Comparison of ENCODE assay signal across 9 cellular contexts in the genomic region with DNA sequence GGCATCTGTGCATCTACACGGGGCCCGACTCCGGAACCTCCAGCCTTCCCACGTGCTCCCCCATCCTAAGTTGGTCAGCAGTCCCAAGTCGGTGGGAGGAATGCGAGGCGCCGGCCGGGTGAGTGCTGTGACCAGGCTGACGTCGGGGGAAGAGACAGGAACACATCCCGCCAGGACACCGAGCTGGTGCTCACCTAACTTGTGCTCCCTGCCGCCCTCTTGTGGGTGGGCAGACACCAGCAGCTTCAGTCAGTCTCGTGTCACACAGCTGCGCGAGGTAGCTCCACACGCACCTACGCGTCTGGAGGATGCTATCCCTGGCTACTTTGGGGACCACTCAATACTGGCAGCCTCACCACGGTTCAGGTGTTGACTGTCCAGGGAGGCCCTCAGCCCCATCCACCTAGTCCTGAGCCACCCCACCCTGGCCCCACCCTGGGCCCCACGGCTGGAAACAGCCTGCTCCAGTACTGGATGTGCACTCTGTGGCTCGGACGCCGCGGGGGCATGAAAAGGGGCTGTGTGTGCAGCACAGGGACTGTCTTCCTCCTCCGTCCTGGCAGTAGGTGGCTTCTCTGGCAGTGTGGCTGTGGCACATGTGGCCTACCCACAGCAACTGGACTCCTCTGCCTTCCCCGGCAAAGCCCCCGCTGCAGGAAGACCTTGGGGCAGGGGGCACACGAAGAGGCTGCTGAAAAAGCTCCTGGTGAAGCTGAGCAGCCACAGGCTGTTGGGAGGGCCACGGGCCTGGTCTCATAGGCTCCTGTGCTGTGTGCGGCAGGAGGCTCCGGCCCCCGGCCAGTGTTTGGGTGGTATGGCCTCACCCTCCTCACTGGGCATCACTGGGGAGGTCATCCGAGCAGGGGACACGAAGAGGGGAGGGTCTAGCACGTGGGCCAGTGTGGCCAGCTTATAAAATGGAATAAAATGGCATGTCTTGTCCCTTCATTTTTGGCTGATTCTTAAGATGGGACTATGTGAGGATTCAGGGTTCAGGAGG. TPM values are rescaled to one million over a fixed set of nuclear protein-coding genes. Genes with fewer than 3 reads are reported as not detected.
DNase-seq lines count a peak whose midpoint lies in the region; ATAC-seq and TF ChIP-seq lines count a peak whose summit lies in the region.
"Had no signal": no experiment of that assay in that cellular context is flagged by ENCODE, and none has a peak within 500 bp of the region (broad histone marks: within the 10 kb centered on the region; RNA-seq: fewer than 3 reads in every experiment).

No MANE protein-coding gene starts in this region.

- peak overlapping the region in 2 of 4 donors; percentile 18 to 75 for H3K27ac ChIP-seq in tibial nerve
- H3K27ac ChIP-seq: SJSA1 had no signal

- H3K9me3 ChIP-seq in tibial nerve, result no peaks in the 10 kb centered on the region
- H3K9me3 ChIP-seq: SJSA1 had no signal

- H3K4me1 ChIP-seq in tibial nerve, result peaks cover 0 to 40% (median 21%) of the 10 kb centered on the region in 4 donors

- peak; percentile 23 to 54 (median 38) for ATAC-seq in natural killer cell
- no peak for ATAC-seq in HG03439 (IDR thresholded peaks at IDR 0.05; ENCODE audit: unreplicated experiment)
- no peak for ATAC-seq in GM18907 (IDR thresholded peaks at IDR 0.05; ENCODE audit: unreplicated experiment)

- DNase-seq in ELF-1 (ENCODE audit: low read depth, low spot score) (peak; percentile 87), MV-4-11 (lab: John Stamatoyannopoulos, UW) (peak; percentile 21), natural killer cell (peak; percentile 61), tibial nerve (ENCODE audit: low spot score in 2 of 2) (no peak)
- DNase-seq in activated CD4-positive, alpha-beta memory T cell treated with anti-CD3 and anti-CD28 coated beads for 36 hours, result peak; percentile 79
- DNase-seq in effector CD8-positive, alpha-beta T cell (lab: John Stamatoyannopoulos, UW), result peak; percentile 55

- no peak overlapping the region for H3K4me3 ChIP-seq in tibial nerve
- H3K4me3 ChIP-seq: SJSA1 had no signal

- no peak overlapping the region for H3K4me3 Mint-ChIP-seq in activated CD4-positive, alpha-beta memory T cell treated with anti-CD3 and anti-CD28 coated beads for 36 hours
- no peak overlapping the region for H3K4me3 Mint-ChIP-seq in natural killer cell

- CTCF ChIA-PET in activated CD4-positive, alpha-beta memory T cell treated with anti-CD3 and anti-CD28 coated beads for 36 hours (lab: Charles Lee), result interaction anchor here (0.7 to 7.6 kb wide), 26 partner anchors 10 to 711 kb away, joined by 3 to 145 read pairs (median 6); partner anchors contain the start of gene PEX26

- no peak for TF ChIP-seq POLR2A in tibial nerve (IDR thresholded peaks at IDR 0.05)

- peaks cover 24% of the 10 kb centered on the region for H3K4me1 Mint-ChIP-seq in activated CD4-positive, alpha-beta memory T cell treated with anti-CD3 and anti-CD28 coated beads for 36 hours (ENCODE audit: low read depth)
- H3K4me1 Mint-ChIP-seq in natural killer cell, result peaks cover 20 to 33% of the 10 kb centered on the region in 2 donors

- no peaks in the 10 kb centered on the region for H3K27me3 Mint-ChIP-seq in activated CD4-positive, alpha-beta memory T cell treated with anti-CD3 and anti-CD28 coated beads for 36 hours
- no peaks in the 10 kb centered on the region for H3K27me3 Mint-ChIP-seq in natural killer cell (ENCODE audit: low read depth in 2 of 2)

- 69 to 78% methylated on average over 22 to 37 of the region's 37 CpGs for WGBS in tibial nerve, 2 donors

- no peak overlapping the region for H3K27ac Mint-ChIP-seq in activated CD4-positive, alpha-beta memory T cell treated with anti-CD3 and anti-CD28 coated beads for 36 hours
- H3K27ac Mint-ChIP-seq in natural killer cell, result no peak overlapping the region

- peak; percentile 63 for TF ChIP-seq CTCF in natural killer cell (IDR thresholded peaks at IDR 0.05)
- peak; percentile 23 to 52 (median 37) for TF ChIP-seq CTCF in tibial nerve (IDR thresholded peaks at IDR 0.05)

- intact Hi-C loops in activated CD4-positive, alpha-beta memory T cell treated with anti-CD3 and anti-CD28 coated beads for 36 hours (cut with micrococcal nuclease), result loop anchor here (2.0 kb wide), 1 partner anchor 43 kb away; no protein-coding TSS in a partner anchor
- intact Hi-C loops in natural killer cell (cut with micrococcal nuclease), result loop anchor here (1.0 to 5.0 kb wide), 2 partner anchors 31 to 43 kb away; no protein-coding TSS in a partner anchor

- peaks cover 3% of the 10 kb centered on the region for H3K36me3 Mint-ChIP-seq in activated CD4-positive, alpha-beta memory T cell treated with anti-CD3 and anti-CD28 coated beads for 36 hours
- no peaks in the 10 kb centered on the region for H3K36me3 Mint-ChIP-seq in natural killer cell

- TF ChIP-seq EP300 in tibial nerve (IDR thresholded peaks at IDR 0.05), result no peak

- no peaks in the 10 kb centered on the region for H3K9me3 Mint-ChIP-seq in activated CD4-positive, alpha-beta memory T cell treated with anti-CD3 and anti-CD28 coated beads for 36 hours
- no peaks in the 10 kb centered on the region for H3K9me3 Mint-ChIP-seq in natural killer cell

- peaks cover 0 to 28% (median 7%) of the 10 kb centered on the region in 3 donors for H3K36me3 ChIP-seq in tibial nerve

- POLR2A ChIA-PET in activated CD4-positive, alpha-beta memory T cell treated with anti-CD3 and anti-CD28 coated beads for 36 hours (lab: Charles Lee), result interaction anchor here (0.9 kb wide), 1 partner anchor 42 kb away, joined by 3 read pairs; no protein-coding TSS in a partner anchor

- no peaks in the 10 kb centered on the region for H3K27me3 ChIP-seq in tibial nerve
- H3K27me3 ChIP-seq: SJSA1 had no signal

RNA-seq across cellular contexts. Expression of gene BID, which starts 11.2 kb away (rescaled TPM):
- total RNA-seq in activated CD4-positive, alpha-beta memory T cell treated with anti-CD3 and anti-CD28 coated beads for 36 hours, result 10 to 100 TPM; 22.3 to 24.7 TPM
- 10 to 100 TPM; 40.9 to 42.4 (median 42.3) TPM for total RNA-seq in natural killer cell
- 10 to 100 TPM in 2 of 4 donors, 1 to 10 TPM in 2; 6.3 to 47.1 (median 13.7) TPM for total RNA-seq in tibial nerve

Comparison
In these comparisons a context has a peak if more than half of its experiments do, and no peak if none do; other contexts are left out.
1. DNase-seq: peak in ELF-1 (single experiment), MV-4-11 (single experiment), activated CD4-positive, alpha-beta memory T cell treated with anti-CD3 and anti-CD28 coated beads for 36 hours (single experiment), effector CD8-positive, alpha-beta T cell (single experiment) and natural killer cell (single experiment); none in tibial nerve (0 of 2).
2. ATAC-seq: peak in natural killer cell (3 of 3); none in HG03439 (single experiment) and GM18907 (single experiment).